20 cellular contexts compared by ENCODE assay signal in genomic region chr7:74403521-74404387, GRCh38. TPM values are rescaled to one million over a fixed set of nuclear protein-coding genes. Genes with fewer than 3 reads are reported as not detected.
A peak's percentile ranks its signal among the peaks of the same experiment; 100 is the strongest.
DNase-seq lines count a peak whose midpoint lies in the region; ATAC-seq, FAIRE-seq and TF ChIP-seq lines count a peak whose summit lies in the region.
"Had no signal": no experiment of that assay in that cellular context is flagged by ENCODE, and none has a peak within 500 bp of the region (broad histone marks: within the 10 kb centered on the region; RNA-seq: fewer than 3 reads in every experiment).

No MANE protein-coding gene starts in this region.

- TF ChIP-seq CTCF in RWPE1 (conservative IDR thresholded peaks at IDR 0.05; ENCODE audit: low read depth), result no peak

- no peaks in the 10 kb centered on the region for H3K9me3 ChIP-seq in GM23248 (ENCODE audit: low read depth)
- H3K9me3 ChIP-seq: HAP-1 had no signal

- H3F3A ChIP-seq in GM23248 (ENCODE audit: insufficient read depth), result 0 out of 2 replicates have a peak, but pooled peaks cover 2% of the 10 kb centered on the region

- no peak overlapping the region for H3K4me3 ChIP-seq in GM23248
- H3K4me3 ChIP-seq: HAP-1 had no signal

- no peak for ATAC-seq in left cardiac atrium

- no peaks in the 10 kb centered on the region for H3K4me1 ChIP-seq in GM23248 (ENCODE audit: insufficient read depth)
- H3K4me1 ChIP-seq: HAP-1 had no signal

- peak overlapping the region; percentile 37 for H3K27ac ChIP-seq in RWPE1
- no peak overlapping the region for H3K27ac ChIP-seq in GM23248

- intact Hi-C loops in left cardiac atrium (cut with DNase I), result loop anchor here in 1 of 2 donors (5.0 to 10.0 kb wide), 2 partner anchors 196 to 339 kb away; no protein-coding TSS in a partner anchor

- H3K9ac ChIP-seq in GM23248, result no peak overlapping the region

- peak; percentile 64 for DNase-seq in ELF-1 (ENCODE audit: low read depth, low spot score)
- no peak for DNase-seq in RWPE1 (ENCODE audit: low spot score)
- peak; percentile 50 for DNase-seq in islet precursor cell
- no peak for DNase-seq in GOT3 (lab: John Stamatoyannopoulos, UW)
- DNase-seq in GM23248, result no peak
- no peak for DNase-seq in urothelium cell line (ENCODE audit: low spot score)
- DNase-seq in left cardiac atrium, result no peak
- DNase-seq: AML-193, EL, IMR-90, NCI-H1417, NCI-H1694 treated with DMSO at 0.1 percent for 48 hours, NCI-H2081 treated with DMSO at 0.1 percent for 48 hours, NCI-H2171 treated with DMSO at 0.1 percent for 48 hours, NCI-H524 treated with DMSO at 0.1 percent for 48 hours, Right ventricle myocardium superior had no signal

- no peaks in the 10 kb centered on the region for H3K79me2 ChIP-seq in GM23248 (ENCODE audit: insufficient read depth)

- CTCF ChIA-PET in RWPE1 (lab: Yijun Ruan, JAX), result interaction anchor here (0.6 to 1.1 kb wide), 5 partner anchors 9 to 775 kb away, joined by 3 to 4 read pairs (median 4); no protein-coding TSS in a partner anchor

- FAIRE-seq in urothelium cell line (lab: Jason Lieb, UNC), result no peak
- FAIRE-seq: HTR-8/SVneo, RCC 7860 had no signal

- no peaks in the 10 kb centered on the region for H3K9me2 ChIP-seq in GM23248 (ENCODE audit: insufficient read depth)

- no peaks in the 10 kb centered on the region for H3K27me3 ChIP-seq in GM23248 (replicated peaks; ENCODE audit: insufficient read depth)

- POLR2A ChIA-PET in RWPE1 (lab: Yijun Ruan, JAX; ENCODE audit: low non-redundant PET), result no interaction called here

- peaks cover 3% of the 10 kb centered on the region; the same call in 1 of the 2 replicates for H3K36me3 ChIP-seq in GM23248 (ENCODE audit: low read depth)

- H2AFZ ChIP-seq in GM23248, result no peak overlapping the region

- no peaks in the 10 kb centered on the region for H4K20me1 ChIP-seq in GM23248 (ENCODE audit: insufficient read depth)

- WGBS in GM23248 (ENCODE audit: low coverage in 1 of 2, low lambda C conversion rate in 2 of 2, missing lambda C conversion rate in 2 of 2), 2 experiments, result 89 to 90% methylated on average over 27 to 30 of the region's 30 CpGs

- H3K4me2 ChIP-seq in GM23248 (ENCODE audit: unreplicated experiment), result no peak overlapping the region

- in situ Hi-C loops in GM23248 (cut with MboI), result loop anchor here (10.0 kb wide), 1 partner anchor 339 kb away; no protein-coding TSS in a partner anchor

RNA-seq across cellular contexts. Expression of gene GTF2IRD1, which starts 50.0 kb away (rescaled TPM):
- total RNA-seq in GM23248 (2014; rRNA removed; shearing (Covaris generic)), result 3.7 and 8.6 TPM in 2 replicates
- polyA plus RNA-seq in GM23248 (2016; fragmentation: Nextera tagmentation; extraction: Ambion mirVana), result 6.6 and 7.0 TPM in 2 replicates
- 10 to 100 TPM; 19.3 to 50.0 TPM for total RNA-seq in left cardiac atrium
- polyA plus RNA-seq: CD14-positive monocyte had no signal

Comparison
In these comparisons a context has a peak if more than half of its experiments do, and no peak if none do; other contexts are left out.
1. DNase-seq: peak in ELF-1 (single experiment) and islet precursor cell (single experiment); none in RWPE1 (single experiment), GOT3 (single experiment), GM23248 (single experiment), urothelium cell line (single experiment) and left cardiac atrium (single experiment).